ENCODE assay signal across 9 cellular contexts in genomic region chr12:77847060-77847541, GRCh38. TPM values are rescaled to one million over a fixed set of nuclear protein-coding genes. Genes with fewer than 3 reads are reported as not detected.
DNase-seq lines count a peak whose midpoint lies in the region; ATAC-seq and TF ChIP-seq lines count a peak whose summit lies in the region.
"Had no signal": no experiment of that assay in that cellular context is flagged by ENCODE, and none has a peak within 500 bp of the region (broad histone marks: within the 10 kb centered on the region; RNA-seq: fewer than 3 reads in every experiment).

No MANE protein-coding gene starts in this region.

- H3K27me3 Mint-ChIP-seq in CD14-positive monocyte (ENCODE audit: low read depth in 3 of 3), result peaks cover 0 to 1% (median 0%) of the 10 kb centered on the region in 3 donors

- H3K4me1 ChIP-seq in Loucy (ENCODE audit: insufficient read depth, low read length, poor library complexity, severe bottlenecking) (peaks cover 5% of the 10 kb centered on the region), HAP-1 (peaks cover 22% of the 10 kb centered on the region)

- intact Hi-C loops in CD14-positive monocyte (cut with micrococcal nuclease), result no loop called here

- H3K4me2 ChIP-seq in Loucy (ENCODE audit: low read depth, low read length, poor library complexity, severe bottlenecking), result peak overlapping the region; percentile 1

- H3K9me3 ChIP-seq in Loucy (ENCODE audit: insufficient read depth, low read depth, low read length) (no peaks in the 10 kb centered on the region), HAP-1 (no peaks in the 10 kb centered on the region)

- no peak overlapping the region for H3K4me3 ChIP-seq in GM06990 (replicated peaks; ENCODE audit: low read depth, low read length)
- no peak overlapping the region for H3K4me3 ChIP-seq in Loucy (ENCODE audit: low read length, poor library complexity, severe bottlenecking)
- H3K4me3 ChIP-seq in HAP-1, result no peak overlapping the region
- H3K4me3 ChIP-seq: cardiac muscle cell had no signal

- in situ Hi-C loops in HAP-1 (cut with MboI; ENCODE audit: low sequenced_read_pairs), result no loop called here

- no peak overlapping the region for H3K9ac ChIP-seq in Loucy (ENCODE audit: low read depth, low read length, poor library complexity, severe bottlenecking)

- TF ChIP-seq CTCF in GM06990 (IDR thresholded peaks at IDR 0.05; ENCODE audit: insufficient read depth, low read length, poor library complexity, severe bottlenecking) (no peak), Loucy (conservative IDR thresholded peaks at IDR 0.05; ENCODE audit: low read length) (no peak), CD14-positive monocyte (IDR thresholded peaks at IDR 0.05) (no peak)

- H3K9me3 Mint-ChIP-seq in CD14-positive monocyte, result peaks cover 0 to 5% (median 0%) of the 10 kb centered on the region in 7 donors

- H2AFZ ChIP-seq in Loucy (ENCODE audit: low read length), result no peak overlapping the region

- H3K27me3 ChIP-seq in GM06990 (replicated peaks; ENCODE audit: control insufficient read depth, insufficient read depth, low read length) (no peaks in the 10 kb centered on the region), Loucy (ENCODE audit: insufficient read depth, low read length, poor library complexity, severe bottlenecking) (no peaks in the 10 kb centered on the region), HAP-1 (ENCODE audit: low read depth) (no peaks in the 10 kb centered on the region)
- H3K27me3 ChIP-seq: cardiac muscle cell had no signal

- H3K9me2 ChIP-seq in Loucy (replicated peaks; ENCODE audit: low read depth, low read length), result no peaks in the 10 kb centered on the region

- no peaks in the 10 kb centered on the region for H3F3A ChIP-seq in Loucy (ENCODE audit: low read depth)

- no peaks in the 10 kb centered on the region for H4K20me1 ChIP-seq in Loucy (ENCODE audit: insufficient read depth, low read length, poor library complexity, severe bottlenecking)

- ATAC-seq in GM21619 (IDR thresholded peaks at IDR 0.05; ENCODE audit: unreplicated experiment) (peak; percentile 100), left lobe of liver (no peak)

- no peaks in the 10 kb centered on the region for H3K36me3 ChIP-seq in GM06990 (ENCODE audit: control insufficient read depth, insufficient read depth, low read length)
- no peaks in the 10 kb centered on the region for H3K36me3 ChIP-seq in Loucy (ENCODE audit: insufficient read depth, low read length)
- no peaks in the 10 kb centered on the region for H3K36me3 ChIP-seq in HAP-1 (replicated peaks)
- H3K36me3 ChIP-seq: cardiac muscle cell had no signal

- H3K4me3 Mint-ChIP-seq in CD14-positive monocyte, result no peak overlapping the region

- no peak overlapping the region for H3K27ac Mint-ChIP-seq in CD14-positive monocyte

- no peaks in the 10 kb centered on the region for H3K4me1 Mint-ChIP-seq in CD14-positive monocyte

- DNase-seq in GM06990 (ENCODE audit: extremely low read depth, insufficient read length), result peak; percentile 69
- peak; percentile 27 for DNase-seq in fibroblast of the conjunctiva (ENCODE audit: low read depth)
- DNase-seq in CD14-positive monocyte (ENCODE audit: low spot score), result no peak
- DNase-seq in HAP-1 (ENCODE audit: low spot score in 2 of 2), result no peak
- no peak for DNase-seq in HUDEP-2 (lab: John Stamatoyannopoulos, UW; ENCODE audit: unreplicated experiment in 76 of 76)
- no peak for DNase-seq in left lobe of liver (ENCODE audit: low spot score)

- no peaks in the 10 kb centered on the region for H3K79me2 ChIP-seq in Loucy (ENCODE audit: insufficient read depth, low read length)

- no peaks in the 10 kb centered on the region for H3K36me3 Mint-ChIP-seq in CD14-positive monocyte

RNA-seq across cellular contexts. Expression of gene NAV3, which starts 16.4 kb away (rescaled TPM):
- not detected for polyA plus RNA-seq in CD14-positive monocyte
- 0.48 TPM for total RNA-seq in left lobe of liver

Comparison
In these comparisons a context has a peak if more than half of its experiments do, and no peak if none do; other contexts are left out.
1. DNase-seq: peak in GM06990 (single experiment) and fibroblast of the conjunctiva (single experiment); none in CD14-positive monocyte (single experiment), HAP-1 (0 of 2), HUDEP-2 (0 of 76) and left lobe of liver (single experiment).